28 cellular contexts compared by ENCODE assay signal in the genomic region with DNA sequence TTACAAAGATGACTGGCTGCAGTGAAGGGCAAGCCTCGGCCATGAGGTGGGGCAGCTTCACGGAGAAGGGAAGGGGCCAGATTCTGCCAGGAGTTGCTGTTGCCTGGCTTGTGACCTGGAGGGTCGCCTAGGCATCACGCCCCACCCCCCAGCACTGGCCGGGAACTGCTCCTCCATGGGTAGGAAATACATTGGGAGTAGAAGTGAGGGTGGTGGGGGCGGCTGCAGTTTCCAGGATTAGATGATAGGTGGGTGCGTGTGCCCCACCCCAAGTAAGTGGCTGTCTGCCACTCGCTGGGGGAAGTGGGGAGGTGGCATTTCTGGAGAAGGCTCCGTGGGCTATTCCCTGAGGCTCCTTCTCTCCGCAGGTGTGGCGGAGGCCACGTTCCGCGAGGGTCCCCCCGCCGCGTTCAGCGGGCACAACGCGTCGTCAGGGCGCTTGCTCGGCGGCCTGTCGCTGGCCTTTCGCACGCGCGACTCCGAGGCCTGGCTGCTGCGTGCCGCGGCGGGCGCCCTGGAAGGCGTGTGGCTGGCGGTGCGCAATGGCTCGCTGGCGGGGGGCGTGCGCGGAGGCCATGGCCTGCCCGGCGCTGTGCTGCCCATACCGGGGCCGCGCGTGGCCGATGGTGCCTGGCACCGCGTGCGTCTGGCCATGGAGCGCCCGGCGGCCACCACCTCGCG. TPM values are rescaled to one million over a fixed set of nuclear protein-coding genes. Genes with fewer than 3 reads are reported as not detected.
DNase-seq lines count a peak whose midpoint lies in the region; ATAC-seq, FAIRE-seq and TF ChIP-seq lines count a peak whose summit lies in the region.
"Had no signal": no experiment of that assay in that cellular context is flagged by ENCODE, and none has a peak within 500 bp of the region (broad histone marks: within the 10 kb centered on the region; RNA-seq: fewer than 3 reads in every experiment).

No MANE protein-coding gene starts in this region.

- H3K4me1 Mint-ChIP-seq in activated B cell treated with CpG ODN at 0.5 μM for 24 hours: peaks cover 9% of the 10 kb centered on the region
- peaks cover 39% of the 10 kb centered on the region for H3K4me1 Mint-ChIP-seq in neural crest cell
- H3K4me1 Mint-ChIP-seq: activated CD8-positive, alpha-beta memory T cell treated with anti-CD3 and anti-CD28 coated beads, Interleukin-2, amount 10 ng/mL, durations not matched to agents 7 days and 5 days had no signal

- DNase-seq in COLO668 (lab: John Stamatoyannopoulos, UW; ENCODE audit: unreplicated experiment): peak; percentile 50
- no peak for DNase-seq in activated B cell treated with CpG ODN at 0.5 μM for 24 hours
- DNase-seq in hepatocyte (ENCODE audit: low spot score): no peak
- DNase-seq in neural crest cell (ENCODE audit: low read depth, low spot score): no peak
- DNase-seq in cerebellum (ENCODE audit: low spot score): no peak
- no peak for DNase-seq in effector CD8-positive, alpha-beta T cell (lab: John Stamatoyannopoulos, UW)
- DNase-seq in HTR-8/SVneo (ENCODE audit: insufficient read length, low spot score): no peak
- no peak for DNase-seq in C1 segment of cervical spinal cord (lab: John Stamatoyannopoulos, UW)
- DNase-seq: activated CD4-positive, alpha-beta T cell treated with anti-CD3 and anti-CD28 coated beads, Interleukin-2, amount 50 U/mL, for 1 hour; activated CD8-positive, alpha-beta memory T cell treated with anti-CD3 and anti-CD28 coated beads, Interleukin-2, amount 10 ng/mL, durations not matched to agents 7 days and 5 days; activated naive CD4-positive, alpha-beta T cell treated with anti-CD3 and anti-CD28 coated beads, Interleukin-2, amount 10 ng/mL, durations not matched to agents 7 days and 5 days; amniotic stem cell; COR-L47; dermis blood vessel endothelial cell; DMS79 treated with DMSO at 0.1 percent for 48 hours; IMR-90; NCI-H1105; NCI-H2029 treated with DMSO at 0.1 percent for 48 hours; NCI-H446; NCI-H82; stimulated activated CD4-positive, alpha-beta T cell treated with anti-CD3 and anti-CD28 coated beads, Interleukin-2, amount 100 ng/mL, for 24 hours; testis had no signal

- H2AFZ ChIP-seq in hepatocyte: no peak overlapping the region

- H3K27me3 Mint-ChIP-seq in activated B cell treated with CpG ODN at 0.5 μM for 24 hours: peaks cover 25% of the 10 kb centered on the region
- peaks cover 5% of the 10 kb centered on the region for H3K27me3 Mint-ChIP-seq in neural crest cell (ENCODE audit: low read depth)

- no peaks in the 10 kb centered on the region for H3K9me2 ChIP-seq in hepatocyte (replicated peaks; ENCODE audit: insufficient read depth)
- H3K9me2 ChIP-seq: SK-N-SH had no signal

- no peaks in the 10 kb centered on the region for H3K9me3 ChIP-seq in hepatocyte (ENCODE audit: low read depth)
- H3K9me3 ChIP-seq: HAP-1, SK-N-SH, testis had no signal

- CTCF ChIA-PET in activated B cell treated with CpG ODN at 0.5 μM for 24 hours (lab: Charles Lee): no interaction called here

- WGBS in hepatocyte (ENCODE audit: low lambda C conversion rate, missing lambda C conversion rate): 41% methylated on average over 57 of the region's 58 CpGs

- no peak overlapping the region for H3K27ac ChIP-seq in hepatocyte
- H3K27ac ChIP-seq: skin epidermis, testis had no signal

- peaks cover 42% of the 10 kb centered on the region for H3K4me1 ChIP-seq in hepatocyte (ENCODE audit: insufficient read depth)
- H3K4me1 ChIP-seq: testis had no signal

- H3K27me3 ChIP-seq in hepatocyte: peaks cover 26% of the 10 kb centered on the region
- H3K27me3 ChIP-seq: testis had no signal

- no peak overlapping the region for H3K4me3 ChIP-seq in hepatocyte
- H3K4me3 ChIP-seq: HAP-1, skin epidermis, testis had no signal

- H3K27ac Mint-ChIP-seq in activated B cell treated with CpG ODN at 0.5 μM for 24 hours (no peak overlapping the region), neural crest cell (ENCODE audit: unreplicated experiment) (peak overlapping the region; percentile 35)
- H3K27ac Mint-ChIP-seq: activated CD8-positive, alpha-beta memory T cell treated with anti-CD3 and anti-CD28 coated beads, Interleukin-2, amount 10 ng/mL, durations not matched to agents 7 days and 5 days; activated naive CD4-positive, alpha-beta T cell treated with anti-CD3 and anti-CD28 coated beads, Interleukin-2, amount 10 ng/mL, durations not matched to agents 7 days and 5 days; T-helper 2 cell treated with Interferon-gamma antibody and Interleukin-4, amounts not matched to agents 5 μg/mL and 100 μg/mL, for 36 hours had no signal

- TF ChIP-seq CTCF in activated B cell treated with CpG ODN at 0.5 μM for 24 hours (IDR thresholded peaks at IDR 0.05) (no peak), hepatocyte (IDR thresholded peaks at IDR 0.05; ENCODE audit: poor library complexity) (no peak), neural crest cell (conservative IDR thresholded peaks at IDR 0.05) (no peak)

- peak overlapping the region; percentile 61 for H3K4me2 ChIP-seq in hepatocyte
- H3K4me2 ChIP-seq: SK-N-SH had no signal

- H4K20me1 ChIP-seq in hepatocyte (ENCODE audit: insufficient read depth, poor library complexity, severe bottlenecking): no peaks in the 10 kb centered on the region

- H3K4me3 Mint-ChIP-seq in activated B cell treated with CpG ODN at 0.5 μM for 24 hours (peak overlapping the region; percentile 46), neural crest cell (peak overlapping the region; percentile 70)
- H3K4me3 Mint-ChIP-seq: activated CD8-positive, alpha-beta memory T cell treated with anti-CD3 and anti-CD28 coated beads, Interleukin-2, amount 10 ng/mL, durations not matched to agents 7 days and 5 days; activated naive CD4-positive, alpha-beta T cell treated with anti-CD3 and anti-CD28 coated beads, Interleukin-2, amount 10 ng/mL, durations not matched to agents 7 days and 5 days; T-helper 2 cell treated with Interferon-gamma antibody and Interleukin-4, amounts not matched to agents 5 μg/mL and 100 μg/mL, for 36 hours had no signal

- H3K36me3 Mint-ChIP-seq in activated B cell treated with CpG ODN at 0.5 μM for 24 hours (ENCODE audit: low read depth): no peaks in the 10 kb centered on the region
- no peaks in the 10 kb centered on the region for H3K36me3 Mint-ChIP-seq in neural crest cell (ENCODE audit: low read depth)
- H3K36me3 Mint-ChIP-seq: activated CD8-positive, alpha-beta memory T cell treated with anti-CD3 and anti-CD28 coated beads, Interleukin-2, amount 10 ng/mL, durations not matched to agents 7 days and 5 days; activated naive CD4-positive, alpha-beta T cell treated with anti-CD3 and anti-CD28 coated beads, Interleukin-2, amount 10 ng/mL, durations not matched to agents 7 days and 5 days had no signal

- H3K36me3 ChIP-seq in hepatocyte (replicated peaks; ENCODE audit: insufficient read depth, low read depth): no peaks in the 10 kb centered on the region
- H3K36me3 ChIP-seq: HAP-1 had no signal

- no peaks in the 10 kb centered on the region for H3K9me3 Mint-ChIP-seq in activated B cell treated with CpG ODN at 0.5 μM for 24 hours
- H3K9me3 Mint-ChIP-seq in neural crest cell: no peaks in the 10 kb centered on the region
- H3K9me3 Mint-ChIP-seq: activated naive CD4-positive, alpha-beta T cell treated with anti-CD3 and anti-CD28 coated beads, Interleukin-2, amount 10 ng/mL, durations not matched to agents 7 days and 5 days; T-helper 2 cell treated with Interferon-gamma antibody and Interleukin-4, amounts not matched to agents 5 μg/mL and 100 μg/mL, for 36 hours had no signal

- FAIRE-seq in HTR-8/SVneo (lab: Jason Lieb, UNC): no peak

- ATAC-seq in activated B cell treated with CpG ODN at 0.5 μM for 24 hours (ENCODE audit: low read depth): no peak
- ATAC-seq: activated CD8-positive, alpha-beta memory T cell treated with anti-CD3 and anti-CD28 coated beads, Interleukin-2, amount 10 ng/mL, durations not matched to agents 7 days and 5 days had no signal

- intact Hi-C loops in activated B cell treated with CpG ODN at 0.5 μM for 24 hours (cut with micrococcal nuclease): no loop called here

- POLR2A ChIA-PET in activated B cell treated with CpG ODN at 0.5 μM for 24 hours (lab: Charles Lee): no interaction called here

- no peaks in the 10 kb centered on the region for H3K79me2 ChIP-seq in hepatocyte

RNA-seq across cellular contexts. Expression of a gene that starts 16.9 kb away (rescaled TPM):
- 1.0 and 1.2 TPM in 2 replicates for total RNA-seq in activated B cell treated with CpG ODN at 0.5 μM for 24 hours
- 5.6 and 7.0 TPM in 2 replicates for total RNA-seq in hepatocyte
- 5.5 and 7.6 TPM in 2 replicates for polyA plus RNA-seq in hepatocyte
- total RNA-seq in neural crest cell: 73.4 and 80.5 TPM in 2 replicates
- total RNA-seq in cerebellum: 18.1 TPM
- total RNA-seq: activated CD8-positive, alpha-beta memory T cell treated with anti-CD3 and anti-CD28 coated beads, Interleukin-2, amount 10 ng/mL, durations not matched to agents 7 days and 5 days; dermis blood vessel endothelial cell; IMR-90 had no signal
- polyA plus RNA-seq: BJ, IMR-90, liver, SK-N-SH had no signal
